ENCODE assay signal across 12 cellular contexts in the genomic region with DNA sequence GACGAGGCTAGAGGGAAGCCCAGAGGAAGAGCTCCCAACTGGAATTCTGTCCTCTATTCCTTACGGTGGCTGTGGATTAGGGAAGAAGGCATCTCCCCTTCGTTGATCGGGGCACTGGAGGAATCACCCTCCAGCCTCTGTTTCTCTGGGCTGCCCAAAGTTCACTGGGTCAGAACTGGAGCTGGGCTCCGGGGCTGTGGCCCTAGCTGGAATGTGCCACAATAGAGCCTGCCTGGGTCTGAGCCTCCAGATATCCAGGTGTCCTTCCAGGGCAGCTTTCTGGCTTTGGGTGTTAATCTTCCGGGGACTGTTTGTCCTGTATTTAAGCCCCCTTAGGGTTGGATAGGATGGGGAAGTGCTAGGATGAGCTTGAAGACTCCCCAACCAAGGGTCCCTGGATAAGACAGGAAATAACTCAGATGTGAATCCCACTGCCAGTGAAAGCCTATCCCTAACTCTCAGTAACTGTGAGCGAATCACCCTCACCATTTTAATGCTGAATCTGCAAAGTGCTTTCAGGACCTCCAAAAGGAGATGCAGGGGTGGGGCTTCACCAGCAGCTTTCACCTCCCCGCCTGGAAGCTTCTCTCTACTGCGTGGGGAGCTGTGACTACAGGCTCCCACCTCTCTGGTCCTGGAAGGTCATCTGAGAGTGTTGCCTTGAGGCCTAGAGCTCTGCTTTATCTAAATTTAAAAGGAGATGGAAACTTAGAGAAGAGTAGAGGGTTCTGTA. TPM values are rescaled to one million over a fixed set of nuclear protein-coding genes. Genes with fewer than 3 reads are reported as not detected.
DNase-seq lines count a peak whose midpoint lies in the region; ATAC-seq and TF ChIP-seq lines count a peak whose summit lies in the region.
"Had no signal": no experiment of that assay in that cellular context is flagged by ENCODE, and none has a peak within 500 bp of the region (broad histone marks: within the 10 kb centered on the region; RNA-seq: fewer than 3 reads in every experiment).

No MANE protein-coding gene starts in this region.

- H3K9me2 ChIP-seq in PC-9 (ENCODE audit: insufficient read depth): no peaks in the 10 kb centered on the region

- H3K4me2 ChIP-seq in PC-9 (no peak overlapping the region), osteoblast (ENCODE audit: insufficient read depth, low read length) (peak overlapping the region; percentile 94)

- H3K79me2 ChIP-seq in PC-9 (ENCODE audit: low read depth) (no peaks in the 10 kb centered on the region), osteoblast (ENCODE audit: insufficient read depth, low read length) (peaks cover 34% of the 10 kb centered on the region)

- H3K4me3 Mint-ChIP-seq in CD8-positive, alpha-beta T cell: peak overlapping the region; percentile 85

- no peaks in the 10 kb centered on the region for H3K36me3 ChIP-seq in CD8-positive, alpha-beta T cell (ENCODE audit: insufficient read depth, low read length)
- H3K36me3 ChIP-seq in PC-9 (ENCODE audit: low read depth) (no peaks in the 10 kb centered on the region), osteoblast (ENCODE audit: insufficient read depth, low read length) (peaks cover 10% of the 10 kb centered on the region)

- no peak for ATAC-seq in CD8-positive, alpha-beta T cell
- ATAC-seq in GM18505 (IDR thresholded peaks at IDR 0.05; ENCODE audit: unreplicated experiment): no peak
- ATAC-seq in HG03039 (IDR thresholded peaks at IDR 0.05; ENCODE audit: unreplicated experiment): no peak

- H3K4me3 ChIP-seq in CD8-positive, alpha-beta T cell (ENCODE audit: low read depth, low read length): no peak overlapping the region
- H3K4me3 ChIP-seq in PC-9 (no peak overlapping the region), fibroblast of pulmonary artery (replicated peaks; ENCODE audit: low read depth, low read length) (peak overlapping the region; percentile 99), osteoblast (ENCODE audit: insufficient read depth, low read length) (peak overlapping the region; percentile 97)
- H3K4me3 ChIP-seq: mucosa of descending colon had no signal

- peaks cover 14% of the 10 kb centered on the region for H3K4me1 Mint-ChIP-seq in CD8-positive, alpha-beta T cell (ENCODE audit: low read depth)

- CTCF ChIA-PET in CD8-positive, alpha-beta T cell (lab: Charles Lee): interaction anchor here (0.7 to 12.6 kb wide), 22 partner anchors 8 to 884 kb away, joined by 3 to 207 read pairs (median 6); a partner anchor contains a TSS
- CTCF ChIA-PET in PC-9 (lab: Charles Lee): interaction anchor here (0.7 to 2.7 kb wide), 5 partner anchors 9 to 294 kb away, joined by 3 to 26 read pairs (median 4); a partner anchor contains a TSS

- in situ Hi-C loops in GM13977 (cut with MboI; ENCODE audit: low pct_unique_long_range_greater_than_20kb, low sequenced_read_pairs, unreplicated experiment): loop anchor here (25.0 kb wide), 1 partner anchor 278 kb away; no protein-coding TSS in a partner anchor

- POLR2A ChIA-PET in CD8-positive, alpha-beta T cell (lab: Charles Lee): interaction anchor here (0.5 to 1.7 kb wide), 3 partner anchors 22 to 73 kb away, joined by 3 to 5 read pairs (median 4); a partner anchor contains a TSS
- POLR2A ChIA-PET in PC-9 (lab: Charles Lee; ENCODE audit: unreplicated experiment): interaction anchor here (0.6 to 0.7 kb wide), 2 partner anchors 26 to 147 kb away, joined by 3 to 8 read pairs; no protein-coding TSS in a partner anchor

- no peaks in the 10 kb centered on the region for H3K9me3 ChIP-seq in CD8-positive, alpha-beta T cell (ENCODE audit: low read length)
- H3K9me3 ChIP-seq in PC-9 (ENCODE audit: insufficient read depth, low read depth) (no peaks in the 10 kb centered on the region), osteoblast (ENCODE audit: low read depth, low read length) (no peaks in the 10 kb centered on the region)
- H3K9me3 ChIP-seq: mucosa of descending colon had no signal

- no peak for TF ChIP-seq CTCF in CD8-positive, alpha-beta T cell (IDR thresholded peaks at IDR 0.05)
- TF ChIP-seq CTCF in PC-9 (conservative IDR thresholded peaks at IDR 0.05) (no peak), fibroblast of pulmonary artery (IDR thresholded peaks at IDR 0.05; ENCODE audit: low read length, missing control alignments) (no peak), osteoblast (IDR thresholded peaks at IDR 0.05; ENCODE audit: extremely low read depth, low read depth, low read length) (no peak), GM13977 (IDR thresholded peaks at IDR 0.05; ENCODE audit: extremely low read depth, insufficient read depth, missing control alignments) (no peak)

- no peaks in the 10 kb centered on the region for H3F3A ChIP-seq in PC-9 (ENCODE audit: insufficient read depth, low read depth)

- H3K27me3 ChIP-seq in CD8-positive, alpha-beta T cell (ENCODE audit: insufficient read depth, low read length): peaks cover 6% of the 10 kb centered on the region
- H3K27me3 ChIP-seq in PC-9 (ENCODE audit: insufficient read depth, low read depth): peaks cover 4% of the 10 kb centered on the region; the same call in 1 of the 2 replicates
- peaks cover under 1% of the 10 kb centered on the region for H3K27me3 ChIP-seq in osteoblast (ENCODE audit: insufficient read depth, low read length)

- no peak for TF ChIP-seq POLR2A in GM18505 (IDR thresholded peaks at IDR 0.05; ENCODE audit: borderline replicate concordance, extremely low read depth, insufficient read depth, insufficient read length)

- no peak overlapping the region for H3K27ac ChIP-seq in CD8-positive, alpha-beta T cell (ENCODE audit: low read depth, low read length)
- H3K27ac ChIP-seq in PC-9: no peak overlapping the region
- peak overlapping the region; percentile 28 for H3K27ac ChIP-seq in osteoblast (ENCODE audit: low read depth, low read length)

- DNase-seq in CD8-positive, alpha-beta T cell: no peak
- no peak for DNase-seq in PC-9
- no peak for DNase-seq in fibroblast of pulmonary artery (ENCODE audit: low read depth)
- peak; percentile 29 for DNase-seq in osteoblast (ENCODE audit: insufficient read length, low spot score, missing footprints)
- DNase-seq in NCI-H2107 treated with DMSO at 0.1 percent for 48 hours (lab: John Stamatoyannopoulos, UW; ENCODE audit: unreplicated experiment): no peak
- DNase-seq in GM13977 (ENCODE audit: low spot score): no peak
- DNase-seq: activated CD8-positive, alpha-beta memory T cell treated with anti-CD3 and anti-CD28 coated beads, Interleukin-2, amount 50 U/mL, for 4 hours; effector memory CD4-positive, alpha-beta T cell; mucosa of descending colon; NCI-H1092 had no signal

- TSS peak; percentile 12 for BruUV-seq in PC-9 (replicated peaks; lab: Mats Ljungman, UMichigan)

- H3K4me1 ChIP-seq in CD8-positive, alpha-beta T cell (ENCODE audit: insufficient read depth, low read length): peaks cover 22% of the 10 kb centered on the region
- H3K4me1 ChIP-seq in PC-9 (replicated peaks; ENCODE audit: insufficient read depth) (peaks cover 3% of the 10 kb centered on the region; the same call in 1 of the 2 replicates), osteoblast (ENCODE audit: insufficient read depth, low read length) (peaks cover 33% of the 10 kb centered on the region)

- no peaks in the 10 kb centered on the region for H3K36me3 Mint-ChIP-seq in CD8-positive, alpha-beta T cell

- H4K20me1 ChIP-seq in PC-9 (ENCODE audit: insufficient read depth): no peaks in the 10 kb centered on the region
- peaks cover 47% of the 10 kb centered on the region for H4K20me1 ChIP-seq in osteoblast (ENCODE audit: insufficient read depth, low read length)

- intact Hi-C loops in CD8-positive, alpha-beta T cell (cut with DNase I, micrococcal nuclease): loop anchor here in 1 of 2 experiments (10.0 kb wide), 1 partner anchor 215 kb away; a partner anchor contains a TSS
- intact Hi-C loops in PC-9 (cut with micrococcal nuclease; ENCODE audit: unreplicated experiment): no loop called here

- peaks cover 17% of the 10 kb centered on the region for H3K27me3 Mint-ChIP-seq in CD8-positive, alpha-beta T cell (ENCODE audit: low read depth)

- no peaks in the 10 kb centered on the region for H3K9me3 Mint-ChIP-seq in CD8-positive, alpha-beta T cell

- H2AFZ ChIP-seq in PC-9 (no peak overlapping the region), osteoblast (ENCODE audit: low read length) (no peak overlapping the region)

- H3K27ac Mint-ChIP-seq in CD8-positive, alpha-beta T cell: no peak overlapping the region

RNA-seq across cellular contexts. Expression of a gene that starts 9.5 kb away (rescaled TPM):
- total RNA-seq in CD8-positive, alpha-beta T cell: 1 to 10 TPM; 7.2 to 7.9 TPM
- 0.48 and 0.98 TPM in 2 replicates for total RNA-seq in PC-9 (2021)
- total RNA-seq in osteoblast: 0.59 and 0.72 TPM in 2 replicates

RNA-seq across cellular contexts. Expression of a gene that starts 17.3 kb away (rescaled TPM):
- total RNA-seq in CD8-positive, alpha-beta T cell: 10 to 100 TPM; 22.7 to 27.1 TPM
- total RNA-seq in PC-9 (2021) (23.4 and 24.2 TPM in 2 replicates), osteoblast (15.2 and 15.6 TPM in 2 replicates)

RNA-seq across cellular contexts. Expression of a gene that starts 27.7 kb away (rescaled TPM):
- total RNA-seq in CD8-positive, alpha-beta T cell: 10 to 100 TPM; 65.0 to 66.7 TPM
- total RNA-seq in PC-9 (2021): 94.2 and 101 TPM in 2 replicates
- 48.3 and 48.9 TPM in 2 replicates for total RNA-seq in osteoblast

RNA-seq across cellular contexts. Expression of a gene that starts 42.7 kb away (rescaled TPM):
- not detected for total RNA-seq in CD8-positive, alpha-beta T cell
- total RNA-seq in PC-9 (2021): 3.1 TPM in 2 replicates
- total RNA-seq in osteoblast: 31.5 and 47.7 TPM in 2 replicates

Comparison
In these comparisons a context has a peak if more than half of its experiments do, and no peak if none do; other contexts are left out.
1. H3K4me3 ChIP-seq: peak in fibroblast of pulmonary artery (single experiment) and osteoblast (single experiment); none in CD8-positive, alpha-beta T cell (single experiment) and PC-9 (single experiment).